Comparison of ENCODE assay signal across 8 cellular contexts in genomic region chr17:43530303-43531081, GRCh38. TPM values are rescaled to one million over a fixed set of nuclear protein-coding genes. Genes with fewer than 3 reads are reported as not detected.
DNase-seq lines count a peak whose midpoint lies in the region; ATAC-seq and TF ChIP-seq lines count a peak whose summit lies in the region.

No MANE protein-coding gene starts in this region.

- no peaks in the 10 kb centered on the region for H3K9me3 ChIP-seq in iPS-18c (ENCODE audit: control insufficient read depth, insufficient read depth, low read length)
- no peaks in the 10 kb centered on the region for H3K9me3 ChIP-seq in suprapubic skin
- H3K9me3 ChIP-seq in PC-3 (ENCODE audit: low read length) = no peaks in the 10 kb centered on the region

- TF ChIP-seq POLR2A in suprapubic skin (IDR thresholded peaks at IDR 0.05) = no peak

- H2AFZ ChIP-seq in PC-3 (ENCODE audit: low read length) = no peak overlapping the region

- no peak for TF ChIP-seq EP300 in suprapubic skin (IDR thresholded peaks at IDR 0.05)

- H3K27ac ChIP-seq in suprapubic skin = no peak overlapping the region
- no peak overlapping the region for H3K27ac ChIP-seq in PC-3 (ENCODE audit: low read length)

- 37% methylated on average over 17 of the region's 23 CpGs for WGBS in suprapubic skin

- no peaks in the 10 kb centered on the region for H3F3A ChIP-seq in PC-3 (ENCODE audit: low read length, unreplicated experiment)

- ATAC-seq in PC-3 (no peak), GM21825 (IDR thresholded peaks at IDR 0.05; ENCODE audit: unreplicated experiment) (no peak)

- DNase-seq in ACHN = peak; percentile 76
- peak; percentile 93 for DNase-seq in NCI-H1105 (lab: John Stamatoyannopoulos, UW)
- DNase-seq in amniotic stem cell (lab: John Stamatoyannopoulos, UW) = peak; percentile 63
- peak in 1 of 2 donors; percentile 64 for DNase-seq in suprapubic skin (ENCODE audit: low spot score in 2 of 2)
- DNase-seq in PC-3 = no peak
- DNase-seq in NOMO-1 (lab: John Stamatoyannopoulos, UW; ENCODE audit: unreplicated experiment in 2 of 2) = no peak

- no peak overlapping the region for H3K9ac ChIP-seq in PC-3 (ENCODE audit: low read length)

- no TSS peak for BruUV-seq in PC-3 (replicated peaks; lab: Mats Ljungman, UMichigan)

- H3K4me2 ChIP-seq in PC-3 (ENCODE audit: low read length) = no peak overlapping the region

- CTCF ChIA-PET in PC-3 (lab: Charles Lee) = no interaction called here

- H3K9me2 ChIP-seq in PC-3 (replicated peaks; ENCODE audit: low read length) = no peaks in the 10 kb centered on the region

- POLR2A ChIA-PET in PC-3 (lab: Charles Lee; ENCODE audit: unreplicated experiment) = interaction anchor here (0.6 kb wide), 1 partner anchor 8 kb away, joined by 25 read pairs; no protein-coding TSS in a partner anchor

- H3K4me3 ChIP-seq in iPS-18c (ENCODE audit: insufficient read depth, low read depth, low read length) (peak overlapping the region; percentile 38), suprapubic skin (peak overlapping the region; percentile 3), PC-3 (ENCODE audit: low read length) (no peak overlapping the region)

- peaks cover 17% of the 10 kb centered on the region for H3K4me1 ChIP-seq in suprapubic skin
- H3K4me1 ChIP-seq in PC-3 (ENCODE audit: insufficient read depth, low read length) = no peaks in the 10 kb centered on the region

- no peak for TF ChIP-seq CTCF in suprapubic skin (IDR thresholded peaks at IDR 0.05)
- no peak for TF ChIP-seq CTCF in PC-3 (conservative IDR thresholded peaks at IDR 0.05; ENCODE audit: low read depth, low read length)

- no peaks in the 10 kb centered on the region for H3K79me2 ChIP-seq in PC-3 (ENCODE audit: low read length)

- H3K36me3 ChIP-seq in suprapubic skin = peaks cover 19% of the 10 kb centered on the region
- H3K36me3 ChIP-seq in PC-3 (ENCODE audit: low read depth, low read length) = peaks cover 29% of the 10 kb centered on the region; the same call in 1 of the 2 replicates

- H3K27me3 ChIP-seq in suprapubic skin (no peaks in the 10 kb centered on the region), PC-3 (ENCODE audit: low read length) (no peaks in the 10 kb centered on the region)

- in situ Hi-C loops in ACHN (cut with HindIII; ENCODE audit: low pct_ligation_motif_present, low pct_unique_long_range_greater_than_20kb, low sequenced_read_pairs) = no loop called here

- intact Hi-C loops in PC-3 (cut with micrococcal nuclease) = no loop called here

- no peaks in the 10 kb centered on the region for H4K20me1 ChIP-seq in PC-3 (ENCODE audit: low read length)

RNA-seq across cellular contexts. Expression of gene ETV4, which starts 15.6 kb away (rescaled TPM):
- total RNA-seq in suprapubic skin (1 to 10 TPM; 5.6 to 7.1 (median 6.3) TPM), PC-3 (2014; rRNA removed) (143 and 147 TPM in 2 replicates)

RNA-seq across cellular contexts. Expression of gene DHX8, which starts 46.7 kb away (rescaled TPM):
- total RNA-seq in suprapubic skin (10 to 100 TPM; 31.4 to 57.1 (median 46.1) TPM), PC-3 (2014; rRNA removed) (34.5 and 41.9 TPM in 2 replicates)

Comparison
In these comparisons a context has a peak if more than half of its experiments do, and no peak if none do; other contexts are left out.
1. DNase-seq: peak in ACHN (single experiment), NCI-H1105 (single experiment) and amniotic stem cell (single experiment); none in PC-3 (single experiment) and NOMO-1 (0 of 2).
2. RNA of gene ETV4, which starts 15.6 kb away (total RNA-seq): 143 to 147 TPM in PC-3; 5.6 to 7.1 TPM in suprapubic skin; every median in the first group is over 10 times any median in the second.